In the genomic region with DNA sequence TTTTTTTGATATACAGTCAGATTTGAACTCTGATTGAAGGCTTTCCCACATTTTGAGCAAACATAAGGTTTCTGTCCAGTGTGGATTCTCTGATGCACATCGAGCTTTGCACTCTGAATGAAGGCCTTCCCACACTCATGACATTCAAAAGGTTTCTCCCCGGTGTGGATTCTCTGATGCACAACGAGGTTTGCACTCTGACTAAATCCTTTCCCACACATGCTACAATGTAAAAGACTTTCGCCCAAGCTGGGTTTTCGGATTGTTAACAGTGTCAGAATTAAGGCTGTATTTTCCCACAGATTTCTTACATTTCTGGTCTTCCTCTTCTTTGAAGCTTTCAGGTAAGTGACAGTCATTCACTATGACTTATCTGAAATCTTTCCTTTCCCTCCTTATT, we compare ENCODE assay signal across 8 cellular contexts. TPM values are rescaled to one million over a fixed set of nuclear protein-coding genes. Genes with fewer than 3 reads are reported as not detected.
"Had no signal": no experiment of that assay in that cellular context is flagged by ENCODE, and none has a peak within 500 bp of the region (broad histone marks: within the 10 kb centered on the region; RNA-seq: fewer than 3 reads in every experiment).

No MANE protein-coding gene starts in this region.

- FAIRE-seq: G401.6, GM12891, GM12892, GM18507, GM19239 had no signal

- DNase-seq: GDM1, GF-D8 had no signal

RNA-seq across cellular contexts. Expression of a gene that starts 44.3 kb away (rescaled TPM):
- total RNA-seq: G401 had no signal
